In genomic region chr1:57252597-57253306, GRCh38 we compare ENCODE assay signal across 22 cellular contexts.
DNase-seq lines count a peak whose midpoint lies in the region; ATAC-seq and TF ChIP-seq lines count a peak whose summit lies in the region.
"Had no signal": no experiment of that assay in that cellular context is flagged by ENCODE, and none has a peak within 500 bp of the region (broad histone marks: within the 10 kb centered on the region; RNA-seq: fewer than 3 reads in every experiment).

No MANE protein-coding gene starts in this region.

- H3K9me3 Mint-ChIP-seq in activated T-helper 17 cell treated with anti-CD3 and anti-CD28 coated beads, Interleukin-2, amount 50 U/mL, for 72 hours: no peaks in the 10 kb centered on the region
- no peaks in the 10 kb centered on the region for H3K9me3 Mint-ChIP-seq in activated naive CD4-positive, alpha-beta T cell treated with anti-CD3 and anti-CD28 coated beads, Interleukin-2, amount 50 U/mL, for 72 hours
- peaks cover 3% of the 10 kb centered on the region for H3K9me3 Mint-ChIP-seq in activated CD8-positive, alpha-beta T cell treated with anti-CD3 and anti-CD28 coated beads for 36 hours
- H3K9me3 Mint-ChIP-seq: T-helper 1 cell treated with Interleukin-12 subunit alpha and Interleukin-12 subunit beta and Interleukin-4 antibody, amounts not matched to agents 30 μg/mL and 1 μg/mL, for 36 hours had no signal

- intact Hi-C loops in activated CD8-positive, alpha-beta T cell treated with anti-CD3 and anti-CD28 coated beads for 36 hours (cut with micrococcal nuclease): no loop called here

- peaks cover 3% of the 10 kb centered on the region for H3K9me3 ChIP-seq in WERI-Rb-1 (ENCODE audit: severe bottlenecking)
- H3K9me3 ChIP-seq: ascending aorta, pancreas, thyroid gland had no signal

- no peak overlapping the region for H3K27ac Mint-ChIP-seq in activated T-helper 17 cell treated with anti-CD3 and anti-CD28 coated beads, Interleukin-2, amount 50 U/mL, for 72 hours
- no peak overlapping the region for H3K27ac Mint-ChIP-seq in activated naive CD4-positive, alpha-beta T cell treated with anti-CD3 and anti-CD28 coated beads, Interleukin-2, amount 50 U/mL, for 72 hours
- no peak overlapping the region for H3K27ac Mint-ChIP-seq in activated CD8-positive, alpha-beta T cell treated with anti-CD3 and anti-CD28 coated beads for 36 hours
- H3K27ac Mint-ChIP-seq: activated CD4-positive, alpha-beta memory T cell treated with anti-CD3 and anti-CD28 coated beads for 36 hours; T-helper 1 cell treated with Interleukin-12 subunit alpha and Interleukin-12 subunit beta and Interleukin-4 antibody, amounts not matched to agents 30 μg/mL and 1 μg/mL, for 36 hours had no signal

- POLR2A ChIA-PET in activated CD8-positive, alpha-beta T cell treated with anti-CD3 and anti-CD28 coated beads for 36 hours (lab: Charles Lee): no interaction called here

- no peak for ATAC-seq in activated T-helper 17 cell treated with anti-CD3 and anti-CD28 coated beads, Interleukin-2, amount 50 U/mL, for 72 hours (replicated peaks)
- no peak for ATAC-seq in activated naive CD4-positive, alpha-beta T cell treated with anti-CD3 and anti-CD28 coated beads, Interleukin-2, amount 50 U/mL, for 72 hours
- no peak for ATAC-seq in activated CD8-positive, alpha-beta T cell treated with anti-CD3 and anti-CD28 coated beads for 36 hours
- ATAC-seq: pancreas, sciatic nerve had no signal

- CTCF ChIA-PET in activated CD8-positive, alpha-beta T cell treated with anti-CD3 and anti-CD28 coated beads for 36 hours (lab: Charles Lee): no interaction called here

- H3K27me3 Mint-ChIP-seq in activated T-helper 17 cell treated with anti-CD3 and anti-CD28 coated beads, Interleukin-2, amount 50 U/mL, for 72 hours: no peaks in the 10 kb centered on the region
- H3K27me3 Mint-ChIP-seq in activated CD8-positive, alpha-beta T cell treated with anti-CD3 and anti-CD28 coated beads for 36 hours: peaks cover 2% of the 10 kb centered on the region

- no peak overlapping the region for H3K4me3 ChIP-seq in H7 (ENCODE audit: insufficient read depth, low read depth, low read length)
- H3K4me3 ChIP-seq in WERI-Rb-1 (ENCODE audit: low read depth, low read length): peak overlapping the region; percentile 19; the same call in 1 of the 2 replicates
- H3K4me3 ChIP-seq: ascending aorta, pancreas, thyroid gland had no signal

- H3K4me3 Mint-ChIP-seq in activated T-helper 17 cell treated with anti-CD3 and anti-CD28 coated beads, Interleukin-2, amount 50 U/mL, for 72 hours: no peak overlapping the region
- H3K4me3 Mint-ChIP-seq in activated CD8-positive, alpha-beta T cell treated with anti-CD3 and anti-CD28 coated beads for 36 hours: no peak overlapping the region
- H3K4me3 Mint-ChIP-seq: activated CD4-positive, alpha-beta memory T cell treated with anti-CD3 and anti-CD28 coated beads for 36 hours; T-helper 1 cell treated with Interleukin-12 subunit alpha and Interleukin-12 subunit beta and Interleukin-4 antibody, amounts not matched to agents 30 μg/mL and 1 μg/mL, for 36 hours had no signal

- TF ChIP-seq CTCF in WERI-Rb-1 (IDR thresholded peaks at IDR 0.05; ENCODE audit: low read depth, low read length): peak; percentile 85
- TF ChIP-seq CTCF in activated CD8-positive, alpha-beta T cell treated with anti-CD3 and anti-CD28 coated beads for 36 hours (IDR thresholded peaks at IDR 0.05): no peak

- peak overlapping the region; percentile 83 for H3K27ac ChIP-seq in WERI-Rb-1
- H3K27ac ChIP-seq: ascending aorta, pancreas, thyroid gland had no signal

- H3K27me3 ChIP-seq in H7 (ENCODE audit: control insufficient read depth, insufficient read depth, low read length) (no peaks in the 10 kb centered on the region), WERI-Rb-1 (ENCODE audit: insufficient read depth, low read depth, severe bottlenecking) (no peaks in the 10 kb centered on the region)
- H3K27me3 ChIP-seq: ascending aorta, pancreas, thyroid gland had no signal

- no peaks in the 10 kb centered on the region for H3K36me3 Mint-ChIP-seq in activated T-helper 17 cell treated with anti-CD3 and anti-CD28 coated beads, Interleukin-2, amount 50 U/mL, for 72 hours (ENCODE audit: low read depth)
- peaks cover 0 to 3% of the 10 kb centered on the region in 2 donors for H3K36me3 Mint-ChIP-seq in activated naive CD4-positive, alpha-beta T cell treated with anti-CD3 and anti-CD28 coated beads, Interleukin-2, amount 50 U/mL, for 72 hours
- H3K36me3 Mint-ChIP-seq in activated CD8-positive, alpha-beta T cell treated with anti-CD3 and anti-CD28 coated beads for 36 hours (ENCODE audit: low read depth): no peaks in the 10 kb centered on the region
- H3K36me3 Mint-ChIP-seq: activated CD4-positive, alpha-beta memory T cell treated with anti-CD3 and anti-CD28 coated beads for 36 hours had no signal

- H3K36me3 ChIP-seq in H7 (replicated peaks; ENCODE audit: control insufficient read depth, insufficient read depth, low read length) (no peaks in the 10 kb centered on the region), WERI-Rb-1 (no peaks in the 10 kb centered on the region)
- H3K36me3 ChIP-seq: ascending aorta, pancreas, thyroid gland had no signal

- DNase-seq in DMS 273 (lab: John Stamatoyannopoulos, UW; ENCODE audit: unreplicated experiment) (peak; percentile 84), H7 (peak; percentile 45), WERI-Rb-1 (peak; percentile 93), iPS-NIHi7 (ENCODE audit: extremely low spot score) (peak; percentile 49), occipital lobe (lab: John Stamatoyannopoulos, UW) (no peak)
- DNase-seq in activated naive CD4-positive, alpha-beta T cell treated with anti-CD3 and anti-CD28 coated beads, Interleukin-2, amount 50 U/mL, for 72 hours (ENCODE audit: low spot score in 2 of 2): no peak
- DNase-seq in activated CD8-positive, alpha-beta T cell treated with anti-CD3 and anti-CD28 coated beads for 36 hours: no peak
- DNase-seq: activated CD4-positive, alpha-beta memory T cell treated with anti-CD3 and anti-CD28 coated beads for 36 hours; activated naive CD4-positive, alpha-beta T cell treated with anti-CD3 and anti-CD28 coated beads, Interleukin-2, amount 50 U/mL, for 16 hours; activated T-cell treated with anti-CD3 and anti-CD28 coated beads, Interleukin-2, amount 50 U/mL, for 1 hour; effector memory CD4-positive, alpha-beta T cell; islet precursor cell; NCI-H1930; OCI-M1; pancreas; SHP77; stimulated activated naive CD4-positive, alpha-beta T cell treated with Interleukin-2 at 50 U/mL for 16 hours; thyroid gland had no signal

- no peaks in the 10 kb centered on the region for H3K4me1 Mint-ChIP-seq in activated T-helper 17 cell treated with anti-CD3 and anti-CD28 coated beads, Interleukin-2, amount 50 U/mL, for 72 hours
- H3K4me1 Mint-ChIP-seq in activated CD8-positive, alpha-beta T cell treated with anti-CD3 and anti-CD28 coated beads for 36 hours (ENCODE audit: low read depth): no peaks in the 10 kb centered on the region

Comparison
In these comparisons a context has a peak if more than half of its experiments do, and no peak if none do; other contexts are left out.
1. DNase-seq: peak in DMS 273 (single experiment), H7 (single experiment), WERI-Rb-1 (single experiment) and iPS-NIHi7 (single experiment); none in activated naive CD4-positive, alpha-beta T cell treated with anti-CD3 and anti-CD28 coated beads, Interleukin-2, amount 50 U/mL, for 72 hours (0 of 2), occipital lobe (single experiment) and activated CD8-positive, alpha-beta T cell treated with anti-CD3 and anti-CD28 coated beads for 36 hours (single experiment).